Comparison of ENCODE assay signal across 8 cellular contexts in genomic region chr12:103966736-103967135, GRCh38.
DNase-seq lines count a peak whose midpoint lies in the region; ATAC-seq and TF ChIP-seq lines count a peak whose summit lies in the region.

No MANE protein-coding gene starts in this region.

- no peaks in the 10 kb centered on the region for H3K9me3 ChIP-seq in WERI-Rb-1 (ENCODE audit: severe bottlenecking)

- H3K4me3 ChIP-seq in GM12875 (ENCODE audit: low read depth, low read length), result peak overlapping the region; percentile 87
- peak overlapping the region; percentile 95 for H3K4me3 ChIP-seq in WERI-Rb-1 (ENCODE audit: low read depth, low read length)
- H3K4me3 ChIP-seq in foreskin fibroblast (ENCODE audit: low read depth in 1 of 2, low read length in 2 of 2), result peak overlapping the region; percentile 71 to 94
- H3K4me3 ChIP-seq in skeletal muscle cell (ENCODE audit: low read depth, low read length), result peak overlapping the region; percentile 98

- no peaks in the 10 kb centered on the region for H3K27me3 ChIP-seq in WERI-Rb-1 (ENCODE audit: insufficient read depth, low read depth, severe bottlenecking)

- H3K36me3 ChIP-seq in WERI-Rb-1, result peaks cover 14% of the 10 kb centered on the region

- TF ChIP-seq CTCF in GM12875 (IDR thresholded peaks at IDR 0.05; ENCODE audit: borderline replicate concordance, insufficient read depth, low read depth, low read length) (no peak), WERI-Rb-1 (IDR thresholded peaks at IDR 0.05; ENCODE audit: low read depth, low read length) (no peak), foreskin fibroblast (IDR thresholded peaks at IDR 0.05; ENCODE audit: low read depth, low read length) (no peak)

- ATAC-seq in HG03159 (IDR thresholded peaks at IDR 0.05; ENCODE audit: unreplicated experiment), result no peak

- DNase-seq in WERI-Rb-1 (no peak), foreskin fibroblast (no peak), skeletal muscle cell (ENCODE audit: low read depth) (no peak), CD1c-positive myeloid dendritic cell (ENCODE audit: extremely low spot score) (no peak), NCI-H526 treated with DMSO at 0.1 percent for 48 hours (lab: John Stamatoyannopoulos, UW) (no peak)
- DNase-seq in stimulated activated CD4-positive, alpha-beta T cell treated with anti-CD3 and anti-CD28 coated beads, Interleukin-2, amount 100 ng/mL, for 48 hours, result no peak

- H3K27ac ChIP-seq in WERI-Rb-1, result peak overlapping the region; percentile 95
